Comparison of ENCODE assay signal across 1 cellular context in genomic region chr19:1288528-1289394, GRCh38.
A peak's percentile ranks its signal among the peaks of the same experiment; 100 is the strongest.
TF ChIP-seq lines count a peak whose summit lies in the region.

No MANE protein-coding gene starts in this region.

TF ChIP-seq in HepG2, 621 proteins besides CTCF, POLR2A, EP300 and RAD21 (continued from another document):
- TF ChIP-seq DZIP1 (CRISPR knock-in tag; IDR thresholded peaks at IDR 0.05) = no peak
- TF ChIP-seq FOXK2 (IDR thresholded peaks at IDR 0.05) = no peak
- TF ChIP-seq MYNN (CRISPR knock-in tag; IDR thresholded peaks at IDR 0.05; ENCODE audit: low read depth) = no peak
- TF ChIP-seq ZNF460 (CRISPR knock-in tag; IDR thresholded peaks at IDR 0.05; ENCODE audit: borderline replicate concordance) = no peak
- TF ChIP-seq, protein P1, sequence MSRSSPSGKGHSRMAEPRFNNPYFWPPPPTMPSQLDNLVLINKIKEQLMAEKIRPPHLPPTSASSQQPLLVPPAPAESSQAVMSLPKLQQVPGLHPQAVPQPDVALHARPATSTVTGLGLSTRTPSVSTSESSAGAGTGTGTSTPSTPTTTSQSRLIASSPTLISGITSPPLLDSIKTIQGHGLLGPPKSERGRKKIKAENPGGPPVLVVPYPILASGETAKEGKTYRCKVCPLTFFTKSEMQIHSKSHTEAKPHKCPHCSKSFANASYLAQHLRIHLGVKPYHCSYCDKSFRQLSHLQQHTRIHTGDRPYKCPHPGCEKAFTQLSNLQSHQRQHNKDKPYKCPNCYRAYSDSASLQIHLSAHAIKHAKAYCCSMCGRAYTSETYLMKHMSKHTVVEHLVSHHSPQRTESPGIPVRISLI (CRISPR knock-in tag; IDR thresholded peaks at IDR 0.05; ENCODE audit: borderline replicate concordance) = no peak
- no peak for TF ChIP-seq POLR2AphosphoS5 (IDR thresholded peaks at IDR 0.05; ENCODE audit: low read depth, low read length)
- TF ChIP-seq SAFB2 (CRISPR knock-in tag; IDR thresholded peaks at IDR 0.05; ENCODE audit: borderline replicate concordance, low read depth) = no peak
- TF ChIP-seq ZNF724P (CRISPR knock-in tag; IDR thresholded peaks at IDR 0.05; ENCODE audit: borderline replicate concordance) = no peak
- no peak for TF ChIP-seq GATA4 (IDR thresholded peaks at IDR 0.05; ENCODE audit: borderline replicate concordance, low read depth)
- TF ChIP-seq HNRNPL (IDR thresholded peaks at IDR 0.05; ENCODE audit: low read depth, low read length) = peak; percentile 28; the same call in 1 of the 2 replicates
- no peak for TF ChIP-seq TEAD3 (CRISPR knock-in tag; optimal IDR thresholded peaks at IDR 0.05; ENCODE audit: borderline replicate concordance)
- no peak for TF ChIP-seq EHMT2 (IDR thresholded peaks at IDR 0.05; ENCODE audit: borderline replicate concordance, low read depth, low read length)
- no peak for TF ChIP-seq ZNF17 (CRISPR knock-in tag; IDR thresholded peaks at IDR 0.05)
- TF ChIP-seq UBTF (CRISPR knock-in tag; IDR thresholded peaks at IDR 0.05) = 0 out of 2 replicates have a peak, but pooled peaks have one; percentile 17
- TF ChIP-seq HNRNPLL (IDR thresholded peaks at IDR 0.05; ENCODE audit: low read depth, low read length, poor library complexity, severe bottlenecking) = peak; percentile 53
- TF ChIP-seq CREM (IDR thresholded peaks at IDR 0.05) = no peak
- no peak for TF ChIP-seq CREM (CRISPR knock-in tag; IDR thresholded peaks at IDR 0.05)
- TF ChIP-seq DNMT3B (CRISPR knock-in tag; conservative IDR thresholded peaks at IDR 0.05) = no peak
- TF ChIP-seq MLLT10 (CRISPR knock-in tag; IDR thresholded peaks at IDR 0.05) = no peak
- no peak for TF ChIP-seq NFE2L1 (CRISPR knock-in tag; IDR thresholded peaks at IDR 0.05; ENCODE audit: borderline replicate concordance)
- TF ChIP-seq ZNF782 (CRISPR knock-in tag; IDR thresholded peaks at IDR 0.05; ENCODE audit: borderline replicate concordance) = no peak
- TF ChIP-seq ETV6 (CRISPR knock-in tag; conservative IDR thresholded peaks at IDR 0.05) = no peak
- TF ChIP-seq RBM22 (optimal IDR thresholded peaks at IDR 0.05; ENCODE audit: low read length) = peak; percentile 26
- no peak for TF ChIP-seq SRSF1 (optimal IDR thresholded peaks at IDR 0.05; ENCODE audit: low read depth, low read length)
- TF ChIP-seq FOXC1 (CRISPR knock-in tag; IDR thresholded peaks at IDR 0.05; ENCODE audit: borderline replicate concordance) = no peak
- TF ChIP-seq HIVEP1 (CRISPR knock-in tag; IDR thresholded peaks at IDR 0.05) = no peak
TF ChIP-seq in HepG2: peak in this region for 14.
